8 cellular contexts compared by ENCODE assay signal in the genomic region with DNA sequence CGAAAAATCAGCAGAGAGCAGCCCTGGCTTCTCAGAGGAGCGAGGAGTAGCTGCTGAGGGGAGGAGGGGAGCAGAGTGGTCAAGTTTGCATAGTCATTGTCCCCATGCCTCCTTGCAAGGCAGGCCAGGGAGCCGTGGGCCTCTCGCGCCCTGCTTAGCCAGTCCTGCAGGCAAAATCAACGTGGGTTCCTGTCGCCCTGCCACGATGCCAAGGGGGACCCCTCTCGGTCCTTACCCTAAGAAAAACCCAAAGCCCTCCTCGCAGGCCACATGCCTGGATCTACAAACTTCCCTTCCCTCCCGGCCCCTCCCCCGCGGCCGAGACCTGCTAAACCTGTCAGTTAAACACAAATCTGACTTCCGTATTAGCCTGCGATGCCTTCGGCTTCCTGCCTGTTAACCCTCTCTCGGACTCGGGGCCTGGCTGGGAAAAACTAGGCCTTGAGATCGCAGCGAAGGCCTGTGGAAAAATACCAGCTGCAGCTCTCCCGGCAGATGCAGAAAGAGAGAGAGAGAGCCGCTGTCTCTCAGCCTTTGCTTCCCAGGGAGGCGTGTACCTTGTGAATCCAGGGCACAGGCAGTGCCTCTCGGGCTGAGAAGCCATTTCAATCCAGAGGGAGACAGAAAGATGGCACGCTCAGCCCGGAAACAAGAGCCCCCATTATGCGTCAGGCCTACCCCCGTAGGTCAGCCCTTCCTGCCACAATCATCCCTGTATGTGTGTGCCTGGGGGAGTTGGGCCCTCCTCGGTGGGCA. TPM values are rescaled to one million over a fixed set of nuclear protein-coding genes. Genes with fewer than 3 reads are reported as not detected.
A peak's percentile ranks its signal among the peaks of the same experiment; 100 is the strongest.
DNase-seq lines count a peak whose midpoint lies in the region; ATAC-seq and TF ChIP-seq lines count a peak whose summit lies in the region.

No MANE protein-coding gene starts in this region.

- peaks cover 41% of the 10 kb centered on the region for H3K4me1 Mint-ChIP-seq in activated naive CD8-positive, alpha-beta T cell treated with anti-CD3 and anti-CD28 coated beads, Interleukin-2, amount 50 U/mL, for 24 hours
- H3K4me1 Mint-ChIP-seq in progenitor cell of endocrine pancreas (ENCODE audit: low read depth) = peaks cover 55% of the 10 kb centered on the region

- H3K4me3 ChIP-seq in MG63 (no peak overlapping the region), heart right ventricle (peak overlapping the region in 2 of 10 donors; percentile 3 to 39), upper lobe of left lung (peak overlapping the region in 3 of 4 donors; percentile 2 to 32 (median 22))

- intact Hi-C loops in heart right ventricle (cut with DNase I) = loop anchor here in 5 of 10 donors (2.0 to 5.0 kb wide), 3 partner anchors 39 to 85 kb away; no protein-coding TSS in a partner anchor

- ATAC-seq in GM21737 (IDR thresholded peaks at IDR 0.05; ENCODE audit: unreplicated experiment) = peak; percentile 38
- ATAC-seq in SK-N-SH treated with all-trans-retinoic acid at 6 μM for 48 hours = peak; percentile 42
- peak; percentile 48 for ATAC-seq in activated naive CD8-positive, alpha-beta T cell treated with anti-CD3 and anti-CD28 coated beads, Interleukin-2, amount 50 U/mL, for 24 hours
- peak; percentile 6 to 40 (median 25) for ATAC-seq in heart right ventricle
- ATAC-seq in upper lobe of left lung (ENCODE audit: low FRiP score in 2 of 2) = peak; percentile 48 to 72

- H3K36me3 Mint-ChIP-seq in activated naive CD8-positive, alpha-beta T cell treated with anti-CD3 and anti-CD28 coated beads, Interleukin-2, amount 50 U/mL, for 24 hours (ENCODE audit: low read depth) = peaks cover 12% of the 10 kb centered on the region
- H3K36me3 Mint-ChIP-seq in progenitor cell of endocrine pancreas (ENCODE audit: insufficient read depth) = no peaks in the 10 kb centered on the region

- H3K4me1 ChIP-seq in heart right ventricle (peaks cover 67 to 100% (median 97%) of the 10 kb centered on the region in 9 donors), upper lobe of left lung (peaks cover 96 to 100% (median 99%) of the 10 kb centered on the region in 4 donors)

- peak in 1 of 4 donors; percentile 7 for TF ChIP-seq EP300 in upper lobe of left lung (IDR thresholded peaks at IDR 0.05)

- H3K27me3 ChIP-seq in MG63 = no peaks in the 10 kb centered on the region
- H3K27me3 ChIP-seq in heart right ventricle = no peaks in the 10 kb centered on the region
- no peaks in the 10 kb centered on the region for H3K27me3 ChIP-seq in upper lobe of left lung

- H3K4me3 Mint-ChIP-seq in activated naive CD8-positive, alpha-beta T cell treated with anti-CD3 and anti-CD28 coated beads, Interleukin-2, amount 50 U/mL, for 24 hours = peak overlapping the region; percentile 94
- peak overlapping the region; percentile 48 for H3K4me3 Mint-ChIP-seq in progenitor cell of endocrine pancreas (ENCODE audit: low read depth)

- no peaks in the 10 kb centered on the region for H3K9me3 ChIP-seq in MG63
- H3K9me3 ChIP-seq in heart right ventricle = no peaks in the 10 kb centered on the region
- H3K9me3 ChIP-seq in upper lobe of left lung = no peaks in the 10 kb centered on the region

- peak overlapping the region; percentile 96 for H3K27ac Mint-ChIP-seq in activated naive CD8-positive, alpha-beta T cell treated with anti-CD3 and anti-CD28 coated beads, Interleukin-2, amount 50 U/mL, for 24 hours
- H3K27ac Mint-ChIP-seq in progenitor cell of endocrine pancreas = peak overlapping the region; percentile 99

- no peaks in the 10 kb centered on the region for H3K9me3 Mint-ChIP-seq in activated naive CD8-positive, alpha-beta T cell treated with anti-CD3 and anti-CD28 coated beads, Interleukin-2, amount 50 U/mL, for 24 hours
- no peaks in the 10 kb centered on the region for H3K9me3 Mint-ChIP-seq in progenitor cell of endocrine pancreas (ENCODE audit: low read depth)

- TF ChIP-seq CTCF in heart right ventricle (IDR thresholded peaks at IDR 0.05) (no peak), progenitor cell of endocrine pancreas (IDR thresholded peaks at IDR 0.05; ENCODE audit: unreplicated experiment) (no peak), upper lobe of left lung (IDR thresholded peaks at IDR 0.05) (no peak)

- peak in 3 of 4 donors; percentile 8 to 71 (median 46) for TF ChIP-seq POLR2A in upper lobe of left lung (IDR thresholded peaks at IDR 0.05)

- H3K27ac ChIP-seq in heart right ventricle (peak overlapping the region; percentile 97 to 99 (median 98)), upper lobe of left lung (peak overlapping the region; percentile 97 to 100 (median 98))

- DNase-seq in DMS153 treated with DMSO at 0.1 percent for 48 hours (lab: John Stamatoyannopoulos, UW; ENCODE audit: unreplicated experiment) (peak; percentile 87), MG63 (peak; percentile 91), heart right ventricle (peak; percentile 74 to 80), progenitor cell of endocrine pancreas (ENCODE audit: low spot score, unreplicated experiment) (peak; percentile 60), upper lobe of left lung (peak; percentile 91 to 93)
- peak; percentile 71 for DNase-seq in activated naive CD8-positive, alpha-beta T cell treated with anti-CD3 and anti-CD28 coated beads, Interleukin-2, amount 50 U/mL, for 24 hours

- WGBS in heart right ventricle, 2 donors = 9 to 10% methylated on average over 30 of the region's 30 CpGs
- 3 to 5% methylated on average over 23 to 29 of the region's 30 CpGs for WGBS in upper lobe of left lung, 2 donors

- no peaks in the 10 kb centered on the region for H3K27me3 Mint-ChIP-seq in activated naive CD8-positive, alpha-beta T cell treated with anti-CD3 and anti-CD28 coated beads, Interleukin-2, amount 50 U/mL, for 24 hours
- H3K27me3 Mint-ChIP-seq in progenitor cell of endocrine pancreas = no peaks in the 10 kb centered on the region

- H3K36me3 ChIP-seq in MG63 = peaks cover 14% of the 10 kb centered on the region
- no peaks in the 10 kb centered on the region for H3K36me3 ChIP-seq in heart right ventricle
- H3K36me3 ChIP-seq in upper lobe of left lung = no peaks in the 10 kb centered on the region

TF ChIP-seq in SK-N-SH treated with all-trans-retinoic acid at 6 μM for 48 hours, 23 proteins besides CTCF, POLR2A, EP300 and RAD21 (continues in another document):
- TF ChIP-seq ZNF8 (CRISPR knock-in tag; IDR thresholded peaks at IDR 0.05) (no peak), ISL1 (CRISPR knock-in tag; IDR thresholded peaks at IDR 0.05) (peak; percentile 58), SNAI2 (CRISPR knock-in tag; IDR thresholded peaks at IDR 0.05) (0 out of 2 replicates have a peak, but pooled peaks have one; percentile 45), OSR1 (CRISPR knock-in tag; IDR thresholded peaks at IDR 0.05) (peak; percentile 36; the same call in 1 of the 2 replicates), ZNF70 (CRISPR knock-in tag; IDR thresholded peaks at IDR 0.05) (no peak; the same call in 1 of the 2 replicates), ESRRG (CRISPR knock-in tag; IDR thresholded peaks at IDR 0.05) (no peak), ZFP3 (CRISPR knock-in tag; IDR thresholded peaks at IDR 0.05) (peak; percentile 84)
- TF ChIP-seq, protein P1, sequence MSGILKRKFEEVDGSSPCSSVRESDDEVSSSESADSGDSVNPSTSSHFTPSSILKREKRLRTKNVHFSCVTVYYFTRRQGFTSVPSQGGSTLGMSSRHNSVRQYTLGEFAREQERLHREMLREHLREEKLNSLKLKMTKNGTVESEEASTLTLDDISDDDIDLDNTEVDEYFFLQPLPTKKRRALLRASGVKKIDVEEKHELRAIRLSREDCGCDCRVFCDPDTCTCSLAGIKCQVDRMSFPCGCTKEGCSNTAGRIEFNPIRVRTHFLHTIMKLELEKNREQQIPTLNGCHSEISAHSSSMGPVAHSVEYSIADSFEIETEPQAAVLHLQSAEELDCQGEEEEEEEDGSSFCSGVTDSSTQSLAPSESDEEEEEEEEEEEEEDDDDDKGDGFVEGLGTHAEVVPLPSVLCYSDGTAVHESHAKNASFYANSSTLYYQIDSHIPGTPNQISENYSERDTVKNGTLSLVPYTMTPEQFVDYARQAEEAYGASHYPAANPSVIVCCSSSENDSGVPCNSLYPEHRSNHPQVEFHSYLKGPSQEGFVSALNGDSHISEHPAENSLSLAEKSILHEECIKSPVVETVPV (CRISPR knock-in tag; IDR thresholded peaks at IDR 0.05) = no peak
- TF ChIP-seq, protein P2, sequence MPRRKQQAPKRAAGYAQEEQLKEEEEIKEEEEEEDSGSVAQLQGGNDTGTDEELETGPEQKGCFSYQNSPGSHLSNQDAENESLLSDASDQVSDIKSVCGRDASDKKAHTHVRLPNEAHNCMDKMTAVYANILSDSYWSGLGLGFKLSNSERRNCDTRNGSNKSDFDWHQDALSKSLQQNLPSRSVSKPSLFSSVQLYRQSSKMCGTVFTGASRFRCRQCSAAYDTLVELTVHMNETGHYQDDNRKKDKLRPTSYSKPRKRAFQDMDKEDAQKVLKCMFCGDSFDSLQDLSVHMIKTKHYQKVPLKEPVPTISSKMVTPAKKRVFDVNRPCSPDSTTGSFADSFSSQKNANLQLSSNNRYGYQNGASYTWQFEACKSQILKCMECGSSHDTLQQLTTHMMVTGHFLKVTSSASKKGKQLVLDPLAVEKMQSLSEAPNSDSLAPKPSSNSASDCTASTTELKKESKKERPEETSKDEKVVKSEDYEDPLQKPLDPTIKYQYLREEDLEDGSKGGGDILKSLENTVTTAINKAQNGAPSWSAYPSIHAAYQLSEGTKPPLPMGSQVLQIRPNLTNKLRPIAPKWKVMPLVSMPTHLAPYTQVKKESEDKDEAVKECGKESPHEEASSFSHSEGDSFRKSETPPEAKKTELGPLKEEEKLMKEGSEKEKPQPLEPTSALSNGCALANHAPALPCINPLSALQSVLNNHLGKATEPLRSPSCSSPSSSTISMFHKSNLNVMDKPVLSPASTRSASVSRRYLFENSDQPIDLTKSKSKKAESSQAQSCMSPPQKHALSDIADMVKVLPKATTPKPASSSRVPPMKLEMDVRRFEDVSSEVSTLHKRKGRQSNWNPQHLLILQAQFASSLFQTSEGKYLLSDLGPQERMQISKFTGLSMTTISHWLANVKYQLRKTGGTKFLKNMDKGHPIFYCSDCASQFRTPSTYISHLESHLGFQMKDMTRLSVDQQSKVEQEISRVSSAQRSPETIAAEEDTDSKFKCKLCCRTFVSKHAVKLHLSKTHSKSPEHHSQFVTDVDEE (CRISPR knock-in tag; IDR thresholded peaks at IDR 0.05) = no peak; the same call in 1 of the 2 replicates

RNA-seq across cellular contexts. Expression of a gene that starts 1.0 kb away (rescaled TPM):
- total RNA-seq in MG63 (2014; rRNA removed; shearing (Covaris generic); ENCODE audit: low replicate concordance) = 10.2 and 14.1 TPM in 2 replicates
- 10 to 100 TPM; 22.0 to 39.0 (median 29.0) TPM for total RNA-seq in heart right ventricle
- 10 to 100 TPM in 1 of 2 donors, 1 to 10 TPM in 1; 6.4 to 22.5 TPM for polyA plus RNA-seq in heart right ventricle
- 100 and 102 TPM in 2 replicates for total RNA-seq in progenitor cell of endocrine pancreas
- total RNA-seq in upper lobe of left lung = 100 to 1,000 TPM in 1 of 6 donors, 10 to 100 TPM in 5; 24.6 to 120 (median 51.8) TPM
